Comparison of ENCODE assay signal across 9 cellular contexts in genomic region chr6:101393291-101394251, GRCh38. TPM values are rescaled to one million over a fixed set of nuclear protein-coding genes. Genes with fewer than 3 reads are reported as not detected.
A peak's percentile ranks its signal among the peaks of the same experiment; 100 is the strongest.
DNase-seq lines count a peak whose midpoint lies in the region; ATAC-seq and TF ChIP-seq lines count a peak whose summit lies in the region.
"Had no signal": no experiment of that assay in that cellular context is flagged by ENCODE, and none has a peak within 500 bp of the region (broad histone marks: within the 10 kb centered on the region; RNA-seq: fewer than 3 reads in every experiment).

Gene GRIK2, plus strand, starts transcription at chr6:101393708.

- H3K4me3 ChIP-seq in HUES48 (ENCODE audit: low read depth, low read length) (peak within 1 kb of the TSS; percentile 76), epithelial cell of proximal tubule (ENCODE audit: low read depth, low read length) (peak within 1 kb of the TSS; percentile 51)

- peaks cover 2% of the 10 kb centered on the region in 2 donors for H3K36me3 Mint-ChIP-seq in activated T-cell treated with anti-CD3 and anti-CD28 coated beads, Interleukin-2, amount 50 U/mL, for 72 hours (ENCODE audit: insufficient read depth in 2 of 2)
- no peaks in the 10 kb centered on the region for H3K36me3 Mint-ChIP-seq in nephron (ENCODE audit: low read depth)

- H3K4me1 Mint-ChIP-seq in activated T-cell treated with anti-CD3 and anti-CD28 coated beads, Interleukin-2, amount 50 U/mL, for 72 hours (ENCODE audit: low read depth) = no peaks in the 10 kb centered on the region
- H3K4me1 Mint-ChIP-seq in nephron = peaks cover 19% of the 10 kb centered on the region
- H3K4me1 Mint-ChIP-seq: activated naive CD4-positive, alpha-beta T cell treated with anti-CD3 and anti-CD28 coated beads, Interleukin-2, amount 50 U/mL, for 24 hours had no signal

- H3K4me1 ChIP-seq in HUES48 (ENCODE audit: control insufficient read depth, insufficient read depth, low read length) = peaks cover 3% of the 10 kb centered on the region; the same call in 1 of the 2 replicates

- peaks cover 52% of the 10 kb centered on the region for H3K27me3 Mint-ChIP-seq in activated T-cell treated with anti-CD3 and anti-CD28 coated beads, Interleukin-2, amount 50 U/mL, for 72 hours (ENCODE audit: low read depth)
- H3K27me3 Mint-ChIP-seq in nephron (ENCODE audit: low read depth) = peaks cover 88% of the 10 kb centered on the region

- H3K9me3 Mint-ChIP-seq in activated T-cell treated with anti-CD3 and anti-CD28 coated beads, Interleukin-2, amount 50 U/mL, for 72 hours = peaks cover 0 to 1% of the 10 kb centered on the region in 2 donors
- no peaks in the 10 kb centered on the region for H3K9me3 Mint-ChIP-seq in nephron

- CTCF ChIA-PET in RWPE1 (lab: Yijun Ruan, JAX) = interaction anchor here (0.6 to 0.7 kb wide), 2 partner anchors 91 to 195 kb away, joined by 3 read pairs; no protein-coding TSS in a partner anchor

- H3K9me3 ChIP-seq in HUES48 (ENCODE audit: control insufficient read depth, insufficient read depth, low read length) = no peaks in the 10 kb centered on the region

- POLR2A ChIA-PET in RWPE1 (lab: Yijun Ruan, JAX; ENCODE audit: low non-redundant PET) = no interaction called here

- no peak within 1 kb of the TSS for H3K9ac ChIP-seq in HUES48 (ENCODE audit: low read depth, low read length)

- TF ChIP-seq CTCF in RWPE1 (conservative IDR thresholded peaks at IDR 0.05; ENCODE audit: low read depth) (peak; percentile 27; the same call in 1 of the 2 replicates), epithelial cell of proximal tubule (conservative IDR thresholded peaks at IDR 0.05; ENCODE audit: low read depth, low read length) (peak; percentile 32), nephron (IDR thresholded peaks at IDR 0.05; ENCODE audit: unreplicated experiment in 3 of 3) (peak; percentile 27 to 57 (median 37))

- peak within 1 kb of the TSS in 1 of 2 donors; percentile 44 for H3K4me3 Mint-ChIP-seq in activated T-cell treated with anti-CD3 and anti-CD28 coated beads, Interleukin-2, amount 50 U/mL, for 72 hours
- H3K4me3 Mint-ChIP-seq in nephron = peak within 1 kb of the TSS; percentile 78 to 87 (median 86)
- H3K4me3 Mint-ChIP-seq: activated naive CD4-positive, alpha-beta T cell treated with anti-CD3 and anti-CD28 coated beads, Interleukin-2, amount 50 U/mL, for 24 hours had no signal

- H3K27me3 ChIP-seq in HUES48 (ENCODE audit: control insufficient read depth, insufficient read depth, low read length) = peaks cover 78% of the 10 kb centered on the region

- no peak within 1 kb of the TSS for H3K27ac Mint-ChIP-seq in activated T-cell treated with anti-CD3 and anti-CD28 coated beads, Interleukin-2, amount 50 U/mL, for 72 hours
- peak within 1 kb of the TSS in 1 of 3 experiments; percentile 61 for H3K27ac Mint-ChIP-seq in nephron
- H3K27ac Mint-ChIP-seq: activated naive CD4-positive, alpha-beta T cell treated with anti-CD3 and anti-CD28 coated beads, Interleukin-2, amount 50 U/mL, for 24 hours had no signal

- H3K36me3 ChIP-seq in HUES48 (ENCODE audit: control insufficient read depth, insufficient read depth, low read length) = no peaks in the 10 kb centered on the region

- peak in 1 of 2 donors; percentile 51 for ATAC-seq in activated T-cell treated with anti-CD3 and anti-CD28 coated beads, Interleukin-2, amount 50 U/mL, for 72 hours (replicated peaks in 1 of 2)
- no peak for ATAC-seq in GM19452 (IDR thresholded peaks at IDR 0.05; ENCODE audit: unreplicated experiment)

- DNase-seq in activated T-cell treated with anti-CD3 and anti-CD28 coated beads, Interleukin-2, amount 50 U/mL, for 72 hours = peak; percentile 10 to 37
- DNase-seq in activated T-cell treated with anti-CD3 and anti-CD28 coated beads, Interleukin-2, amount 50 U/mL, for 1 hour = no peak
- peak; percentile 34 for DNase-seq in RWPE1 (ENCODE audit: low spot score)
- no peak for DNase-seq in epithelial cell of proximal tubule (ENCODE audit: low read depth)
- DNase-seq in ureter (ENCODE audit: low spot score) = no peak

- H3K27ac ChIP-seq in HUES48 (ENCODE audit: low read depth, low read length) (no peak within 1 kb of the TSS), RWPE1 (no peak within 1 kb of the TSS)

RNA-seq across cellular contexts. Expression of gene GRIK2, which starts in this region (rescaled TPM):
- total RNA-seq in activated T-cell treated with anti-CD3 and anti-CD28 coated beads, Interleukin-2, amount 50 U/mL, for 72 hours = not detected
- total RNA-seq in epithelial cell of proximal tubule (0.86 TPM in 1 of 2 replicates, not detected in the other), ureter (1.8 TPM)

Comparison
In these comparisons a context has a peak if more than half of its experiments do, and no peak if none do; other contexts are left out.
1. Peak in DNase-seq in activated T-cell treated with anti-CD3 and anti-CD28 coated beads, Interleukin-2, amount 50 U/mL, for 72 hours; RNA of the gene not detected or under 1 TPM.